Comparison of ENCODE assay signal across 8 cellular contexts in genomic region chr5:72108200-72109050, GRCh38. TPM values are rescaled to one million over a fixed set of nuclear protein-coding genes. Genes with fewer than 3 reads are reported as not detected.
DNase-seq lines count a peak whose midpoint lies in the region.

No MANE protein-coding gene starts in this region.

- H3K4me3 ChIP-seq in SK-N-MC, result peak overlapping the region; percentile 93

- H3K36me3 ChIP-seq in SK-N-MC (ENCODE audit: insufficient read depth, low read length), result no peaks in the 10 kb centered on the region

- H3K9me3 ChIP-seq in SK-N-MC (ENCODE audit: low read depth, low read length), result no peaks in the 10 kb centered on the region

- H3K27ac ChIP-seq in SK-N-MC (no peak overlapping the region; the same call in 1 of the 2 replicates), temporal lobe (ENCODE audit: low read depth, low read length) (peak overlapping the region; percentile 95)

- peak overlapping the region; percentile 49 for H3K9ac ChIP-seq in SK-N-MC (ENCODE audit: insufficient read length)

- DNase-seq in NCI-H2081 (lab: John Stamatoyannopoulos, UW), result peak; percentile 56 to 64
- DNase-seq in NCI-H2081 treated with DMSO at 0.1 percent for 48 hours (lab: John Stamatoyannopoulos, UW), result no peak
- peak; percentile 65 for DNase-seq in HuH-7 (ENCODE audit: low spot score)
- DNase-seq in SK-N-MC (ENCODE audit: low read depth, low spot score), result no peak
- peak; percentile 75 for DNase-seq in epidermal melanocyte (ENCODE audit: insufficient read length, low spot score)
- DNase-seq in lung microvascular endothelial cell (ENCODE audit: low read depth in 2 of 2), result peak; percentile 85 to 89
- DNase-seq in mesenteric fat pad (ENCODE audit: low spot score), result no peak

RNA-seq across cellular contexts. Expression of gene MAP1B, which starts 1.1 kb away (rescaled TPM):
- total RNA-seq in lung microvascular endothelial cell (41.1 and 41.4 TPM in 2 replicates), temporal lobe (786 TPM), mesenteric fat pad (121 TPM)

Comparison
In these comparisons a context has a peak if more than half of its experiments do, and no peak if none do; other contexts are left out.
1. DNase-seq: peak in NCI-H2081 (2 of 2), HuH-7 (single experiment), epidermal melanocyte (single experiment) and lung microvascular endothelial cell (2 of 2); none in NCI-H2081 treated with DMSO at 0.1 percent for 48 hours (single experiment), SK-N-MC (single experiment) and mesenteric fat pad (single experiment).